ENCODE assay signal across 10 cellular contexts in genomic region chr19:48121909-48122371, GRCh38. TPM values are rescaled to one million over a fixed set of nuclear protein-coding genes. Genes with fewer than 3 reads are reported as not detected.
DNase-seq lines count a peak whose midpoint lies in the region; ATAC-seq, FAIRE-seq and TF ChIP-seq lines count a peak whose summit lies in the region.
"Had no signal": no experiment of that assay in that cellular context is flagged by ENCODE, and none has a peak within 500 bp of the region (broad histone marks: within the 10 kb centered on the region; RNA-seq: fewer than 3 reads in every experiment).

No MANE protein-coding gene starts in this region.

- TF ChIP-seq CTCF in activated CD8-positive, alpha-beta T cell treated with anti-CD3 and anti-CD28 coated beads for 36 hours (IDR thresholded peaks at IDR 0.05) = no peak

- CTCF ChIA-PET in activated CD8-positive, alpha-beta T cell treated with anti-CD3 and anti-CD28 coated beads for 36 hours (lab: Charles Lee) = interaction anchor here (1.0 kb wide), 1 partner anchor 14 kb away, joined by 4 read pairs; no protein-coding TSS in a partner anchor

- H3K9me3 Mint-ChIP-seq in activated CD8-positive, alpha-beta T cell treated with anti-CD3 and anti-CD28 coated beads for 36 hours = no peaks in the 10 kb centered on the region
- H3K9me3 Mint-ChIP-seq in immature natural killer cell = no peaks in the 10 kb centered on the region
- H3K9me3 Mint-ChIP-seq: central memory CD8-positive, alpha-beta T cell had no signal

- peak; percentile 64 for FAIRE-seq in GM12892 (lab: Jason Lieb, UNC)
- FAIRE-seq: D721Med had no signal

- intact Hi-C loops in activated CD8-positive, alpha-beta T cell treated with anti-CD3 and anti-CD28 coated beads for 36 hours (cut with micrococcal nuclease) = no loop called here

- no peaks in the 10 kb centered on the region for H3K27me3 Mint-ChIP-seq in activated CD8-positive, alpha-beta T cell treated with anti-CD3 and anti-CD28 coated beads for 36 hours
- peaks cover 0 to 2% (median 0%) of the 10 kb centered on the region in 3 donors for H3K27me3 Mint-ChIP-seq in immature natural killer cell (ENCODE audit: low read depth in 3 of 3)
- H3K27me3 Mint-ChIP-seq: central memory CD8-positive, alpha-beta T cell had no signal

- H3K4me1 Mint-ChIP-seq in activated CD8-positive, alpha-beta T cell treated with anti-CD3 and anti-CD28 coated beads for 36 hours (ENCODE audit: low read depth) = peaks cover 25% of the 10 kb centered on the region
- H3K4me1 Mint-ChIP-seq in immature natural killer cell = peaks cover 12 to 16% of the 10 kb centered on the region in 2 donors

- peaks cover 71% of the 10 kb centered on the region for H3K36me3 Mint-ChIP-seq in activated CD8-positive, alpha-beta T cell treated with anti-CD3 and anti-CD28 coated beads for 36 hours (ENCODE audit: low read depth)
- H3K36me3 Mint-ChIP-seq in immature natural killer cell = peaks cover 23 to 40% (median 38%) of the 10 kb centered on the region in 3 donors

- POLR2A ChIA-PET in activated CD8-positive, alpha-beta T cell treated with anti-CD3 and anti-CD28 coated beads for 36 hours (lab: Charles Lee) = no interaction called here

- peak overlapping the region; percentile 77 for H3K27ac Mint-ChIP-seq in activated CD8-positive, alpha-beta T cell treated with anti-CD3 and anti-CD28 coated beads for 36 hours
- peak overlapping the region; percentile 57 to 83 (median 72) for H3K27ac Mint-ChIP-seq in immature natural killer cell

- H3K4me3 Mint-ChIP-seq in activated CD8-positive, alpha-beta T cell treated with anti-CD3 and anti-CD28 coated beads for 36 hours = no peak overlapping the region
- H3K4me3 Mint-ChIP-seq in immature natural killer cell = peak overlapping the region in 3 of 5 donors; percentile 21 to 30 (median 27)
- H3K4me3 Mint-ChIP-seq: central memory CD8-positive, alpha-beta T cell had no signal

- peak; percentile 18 for ATAC-seq in activated CD8-positive, alpha-beta T cell treated with anti-CD3 and anti-CD28 coated beads for 36 hours
- ATAC-seq in HG03045 (IDR thresholded peaks at IDR 0.05; ENCODE audit: unreplicated experiment) (no peak), GM18867 (IDR thresholded peaks at IDR 0.05; ENCODE audit: unreplicated experiment) (no peak), GM18907 (IDR thresholded peaks at IDR 0.05; ENCODE audit: unreplicated experiment) (no peak)

- TF ChIP-seq POLR2A in GM12892 (IDR thresholded peaks at IDR 0.05; ENCODE audit: low read depth, low read length) = peak; percentile 28; the same call in 1 of the 2 replicates

- DNase-seq in A172 (ENCODE audit: low spot score) (peak; percentile 34), GM12892 (ENCODE audit: insufficient read length) (peak; percentile 53), immature natural killer cell (no peak), DMS114 treated with DMSO at 0.1 percent for 48 hours (lab: John Stamatoyannopoulos, UW; ENCODE audit: unreplicated experiment) (no peak)
- DNase-seq in activated CD8-positive, alpha-beta T cell treated with anti-CD3 and anti-CD28 coated beads for 36 hours = peak; percentile 21

RNA-seq across cellular contexts. Expression of gene PLA2G4C, which starts 11.3 kb away (rescaled TPM):
- total RNA-seq in A172 (2014; rRNA removed; shearing (Covaris generic)) = 8.0 and 8.4 TPM in 2 replicates
- 22.0 TPM for polyA plus RNA-seq in GM12892 (2012; ENCODE audit: missing spikeins)
- total RNA-seq in activated CD8-positive, alpha-beta T cell treated with anti-CD3 and anti-CD28 coated beads for 36 hours = 1 to 10 TPM; 4.2 to 6.8 TPM
- polyA plus RNA-seq in immature natural killer cell = under 1 TPM in 1 of 3 donors, not detected in 2; 0.37 TPM

RNA-seq across cellular contexts. Expression of gene LIG1, which starts 48.2 kb away (rescaled TPM):
- 30.1 and 35.7 TPM in 2 replicates for total RNA-seq in A172 (2014; rRNA removed; shearing (Covaris generic))
- polyA plus RNA-seq in GM12892 (2012; ENCODE audit: missing spikeins) = 67.7 TPM
- total RNA-seq in activated CD8-positive, alpha-beta T cell treated with anti-CD3 and anti-CD28 coated beads for 36 hours = 100 to 1,000 TPM; 181 to 188 TPM
- 10 to 100 TPM; 13.1 to 26.0 (median 17.3) TPM for polyA plus RNA-seq in immature natural killer cell

RNA-seq across cellular contexts. Expression of gene ZSWIM9, which starts 48.5 kb away (rescaled TPM):
- total RNA-seq in A172 (2014; rRNA removed; shearing (Covaris generic)) = 0.03 and 0.50 TPM in 2 replicates
- 3.6 TPM for polyA plus RNA-seq in GM12892 (2012; ENCODE audit: missing spikeins)
- 1 to 10 TPM; 8.4 to 9.5 TPM for total RNA-seq in activated CD8-positive, alpha-beta T cell treated with anti-CD3 and anti-CD28 coated beads for 36 hours
- 1 to 10 TPM in 1 of 3 donors, under 1 TPM in 1, not detected in 1; 0.54 to 1.3 TPM for polyA plus RNA-seq in immature natural killer cell

Comparison
In these comparisons a context has a peak if more than half of its experiments do, and no peak if none do; other contexts are left out.
1. DNase-seq: peak in A172 (single experiment), GM12892 (single experiment) and activated CD8-positive, alpha-beta T cell treated with anti-CD3 and anti-CD28 coated beads for 36 hours (single experiment); none in immature natural killer cell (0 of 3) and DMS114 treated with DMSO at 0.1 percent for 48 hours (single experiment).